8 cellular contexts compared by ENCODE assay signal in genomic region chr19:15194938-15195337, GRCh38. TPM values are rescaled to one million over a fixed set of nuclear protein-coding genes. Genes with fewer than 3 reads are reported as not detected.
DNase-seq lines count a peak whose midpoint lies in the region; FAIRE-seq and TF ChIP-seq lines count a peak whose summit lies in the region.

No MANE protein-coding gene starts in this region.

- intact Hi-C loops in esophagus squamous epithelium (cut with DNase I) (no loop called here), transverse colon (cut with DNase I; ENCODE audit: low total_unique reads) (no loop called here)

- no peak overlapping the region for H3K9ac ChIP-seq in neural cell (ENCODE audit: low read length)

- H3K4me1 ChIP-seq in esophagus squamous epithelium = peaks cover 27 to 68% (median 31%) of the 10 kb centered on the region in 3 donors
- peaks cover 6 to 30% (median 16%) of the 10 kb centered on the region in 4 donors for H3K4me1 ChIP-seq in transverse colon

- in situ Hi-C loops in transverse colon (cut with MboI; ENCODE audit: low pct_ligation_motif_present in 1 of 4, low pct_unique_long_range_greater_than_20kb in 1 of 4, low sequenced_read_pairs in 3 of 4) = no loop called here

- H3K4me2 ChIP-seq in neural cell (ENCODE audit: low read length) = no peak overlapping the region

- no peaks in the 10 kb centered on the region for H3K9me3 ChIP-seq in esophagus squamous epithelium
- H3K9me3 ChIP-seq in neural cell (ENCODE audit: low read length) = no peaks in the 10 kb centered on the region
- no peaks in the 10 kb centered on the region for H3K9me3 ChIP-seq in transverse colon

- 41 to 44% methylated on average over 5 to 6 of the region's 6 CpGs for WGBS in esophagus squamous epithelium, 2 donors
- WGBS in transverse colon (ENCODE audit: low coverage in 1 of 2), 2 donors = 59% methylated on average over 6 of the region's 6 CpGs; no CpG with 5 or more reads in 1 of the 2 donors

- POLR2A ChIA-PET in HEK293T (lab: Yijun Ruan, JAX) = no interaction called here

- TF ChIP-seq CTCF in AG09309 (IDR thresholded peaks at IDR 0.05; ENCODE audit: control insufficient read depth, insufficient read depth, low read depth, low read length, missing control alignments) = no peak
- TF ChIP-seq CTCF in esophagus squamous epithelium (IDR thresholded peaks at IDR 0.05) = no peak
- no peak for TF ChIP-seq CTCF in neural cell (IDR thresholded peaks at IDR 0.05; ENCODE audit: poor library complexity, severe bottlenecking)
- no peak for TF ChIP-seq CTCF in transverse colon (IDR thresholded peaks at IDR 0.05)
- TF ChIP-seq CTCF in D721Med (IDR thresholded peaks at IDR 0.05; ENCODE audit: insufficient read depth, missing control alignments) = no peak

- H3K9me2 ChIP-seq in neural cell (ENCODE audit: insufficient read depth, low read length) = no peaks in the 10 kb centered on the region

- no peaks in the 10 kb centered on the region for H4K20me1 ChIP-seq in neural cell (ENCODE audit: insufficient read depth)

- TF ChIP-seq EP300 in neural cell (conservative IDR thresholded peaks at IDR 0.05; ENCODE audit: poor library complexity, severe bottlenecking) (no peak), transverse colon (IDR thresholded peaks at IDR 0.05; ENCODE audit: low read depth) (no peak)

- CTCF ChIA-PET in HEK293T (lab: Yijun Ruan, JAX) = interaction anchor here (0.5 to 1.6 kb wide), 4 partner anchors 8 to 594 kb away, joined by 3 to 4 read pairs (median 4); no protein-coding TSS in a partner anchor

- H3K36me3 ChIP-seq in esophagus squamous epithelium = peaks cover 6 to 53% (median 11%) of the 10 kb centered on the region in 3 donors
- H3K36me3 ChIP-seq in neural cell (ENCODE audit: insufficient read depth, low read length) = no peaks in the 10 kb centered on the region
- no peaks in the 10 kb centered on the region for H3K36me3 ChIP-seq in transverse colon

- DNase-seq in AG09309 (ENCODE audit: low read depth) (peak; percentile 32), MV-4-11 (lab: John Stamatoyannopoulos, UW) (peak; percentile 60), esophagus squamous epithelium (lab: John Stamatoyannopoulos, UW) (no peak), NCI-H2107 treated with DMSO at 0.1 percent for 48 hours (lab: John Stamatoyannopoulos, UW; ENCODE audit: unreplicated experiment) (no peak), HEK293T (ENCODE audit: extremely low spot score) (no peak), transverse colon (no peak), D721Med (ENCODE audit: insufficient read length, low spot score) (no peak)

- H3F3A ChIP-seq in neural cell (ENCODE audit: insufficient read depth, low read length, poor library complexity, severe bottlenecking) = no peaks in the 10 kb centered on the region

- FAIRE-seq in D721Med (lab: Jason Lieb, UNC) = no peak

- H3K79me2 ChIP-seq in neural cell (replicated peaks; ENCODE audit: insufficient read depth, low read length) = peaks cover 11% of the 10 kb centered on the region

- H3K27me3 ChIP-seq in esophagus squamous epithelium (peaks cover 0 to 65% (median 0%) of the 10 kb centered on the region in 4 donors), neural cell (ENCODE audit: insufficient read depth, low read depth, low read length) (no peaks in the 10 kb centered on the region), transverse colon (peaks cover 55% of the 10 kb centered on the region)

- TF ChIP-seq POLR2A in esophagus squamous epithelium (IDR thresholded peaks at IDR 0.05) = no peak
- no peak for TF ChIP-seq POLR2A in transverse colon (IDR thresholded peaks at IDR 0.05)

- no peak overlapping the region for H2AFZ ChIP-seq in neural cell (ENCODE audit: low read depth, low read length)

- H3K27ac ChIP-seq in esophagus squamous epithelium (peak overlapping the region; percentile 90 to 98 (median 94)), neural cell (ENCODE audit: low read length) (no peak overlapping the region), transverse colon (peak overlapping the region in 2 of 4 donors; percentile 9 to 14)

- H3K4me3 ChIP-seq in AG09309 (ENCODE audit: control insufficient read depth, low read depth, low read length) = peak overlapping the region; percentile 48
- peak overlapping the region; percentile 24 to 63 (median 44) for H3K4me3 ChIP-seq in esophagus squamous epithelium
- peak overlapping the region; percentile 59 for H3K4me3 ChIP-seq in neural cell (ENCODE audit: low read length)
- peak overlapping the region in 2 of 4 donors; percentile 40 to 47 for H3K4me3 ChIP-seq in transverse colon

- no peak for TF ChIP-seq RAD21 in neural cell (conservative IDR thresholded peaks at IDR 0.05)

TF ChIP-seq in neural cell, 6 proteins besides CTCF, POLR2A, EP300 and RAD21:
- no peak for TF ChIP-seq EZH2 (IDR thresholded peaks at IDR 0.05; ENCODE audit: borderline replicate concordance, insufficient read depth, low read length, poor library complexity, severe bottlenecking)
- TF ChIP-seq TAF1 (IDR thresholded peaks at IDR 0.05; ENCODE audit: low read depth) = no peak
- no peak for TF ChIP-seq MXI1 (conservative IDR thresholded peaks at IDR 0.05; ENCODE audit: poor library complexity, severe bottlenecking)
- TF ChIP-seq, protein P1, sequence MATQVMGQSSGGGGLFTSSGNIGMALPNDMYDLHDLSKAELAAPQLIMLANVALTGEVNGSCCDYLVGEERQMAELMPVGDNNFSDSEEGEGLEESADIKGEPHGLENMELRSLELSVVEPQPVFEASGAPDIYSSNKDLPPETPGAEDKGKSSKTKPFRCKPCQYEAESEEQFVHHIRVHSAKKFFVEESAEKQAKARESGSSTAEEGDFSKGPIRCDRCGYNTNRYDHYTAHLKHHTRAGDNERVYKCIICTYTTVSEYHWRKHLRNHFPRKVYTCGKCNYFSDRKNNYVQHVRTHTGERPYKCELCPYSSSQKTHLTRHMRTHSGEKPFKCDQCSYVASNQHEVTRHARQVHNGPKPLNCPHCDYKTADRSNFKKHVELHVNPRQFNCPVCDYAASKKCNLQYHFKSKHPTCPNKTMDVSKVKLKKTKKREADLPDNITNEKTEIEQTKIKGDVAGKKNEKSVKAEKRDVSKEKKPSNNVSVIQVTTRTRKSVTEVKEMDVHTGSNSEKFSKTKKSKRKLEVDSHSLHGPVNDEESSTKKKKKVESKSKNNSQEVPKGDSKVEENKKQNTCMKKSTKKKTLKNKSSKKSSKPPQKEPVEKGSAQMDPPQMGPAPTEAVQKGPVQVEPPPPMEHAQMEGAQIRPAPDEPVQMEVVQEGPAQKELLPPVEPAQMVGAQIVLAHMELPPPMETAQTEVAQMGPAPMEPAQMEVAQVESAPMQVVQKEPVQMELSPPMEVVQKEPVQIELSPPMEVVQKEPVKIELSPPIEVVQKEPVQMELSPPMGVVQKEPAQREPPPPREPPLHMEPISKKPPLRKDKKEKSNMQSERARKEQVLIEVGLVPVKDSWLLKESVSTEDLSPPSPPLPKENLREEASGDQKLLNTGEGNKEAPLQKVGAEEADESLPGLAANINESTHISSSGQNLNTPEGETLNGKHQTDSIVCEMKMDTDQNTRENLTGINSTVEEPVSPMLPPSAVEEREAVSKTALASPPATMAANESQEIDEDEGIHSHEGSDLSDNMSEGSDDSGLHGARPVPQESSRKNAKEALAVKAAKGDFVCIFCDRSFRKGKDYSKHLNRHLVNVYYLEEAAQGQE (IDR thresholded peaks at IDR 0.05; ENCODE audit: borderline replicate concordance) = no peak
- no peak for TF ChIP-seq POLR2AphosphoS5 (IDR thresholded peaks at IDR 0.05)
- no peak for TF ChIP-seq SMC3 (conservative IDR thresholded peaks at IDR 0.05; ENCODE audit: poor library complexity)

TF ChIP-seq in HEK293T, 16 proteins besides CTCF, POLR2A, EP300 and RAD21:
- no peak for TF ChIP-seq ZNF384 (IDR thresholded peaks at IDR 0.05)
- no peak for TF ChIP-seq FOXM1 (IDR thresholded peaks at IDR 0.05; ENCODE audit: borderline replicate concordance)
- no peak for TF ChIP-seq TARDBP (IDR thresholded peaks at IDR 0.05)
- TF ChIP-seq FOXK2 (IDR thresholded peaks at IDR 0.05) = no peak
- no peak for TF ChIP-seq HDGF (IDR thresholded peaks at IDR 0.05; ENCODE audit: borderline replicate concordance)
- TF ChIP-seq NFRKB (IDR thresholded peaks at IDR 0.05) = no peak
- TF ChIP-seq BHLHE40 (IDR thresholded peaks at IDR 0.05; ENCODE audit: borderline replicate concordance) = no peak

RNA-seq across cellular contexts. Expression of gene NOTCH3, which starts 5.9 kb away (rescaled TPM):
- total RNA-seq in esophagus squamous epithelium = 100 to 1,000 TPM in 3 of 4 donors, 10 to 100 TPM in 1; 95.6 to 278 (median 122) TPM
- 0.21 and 0.34 TPM in 2 replicates for polyA plus RNA-seq in neural cell
- polyA minus RNA-seq in neural cell = 1.5 and 1.7 TPM in 2 replicates
- 10 to 100 TPM in 1 of 4 donors, 1 to 10 TPM in 3; 2.2 to 16.3 (median 4.7) TPM for total RNA-seq in transverse colon

RNA-seq across cellular contexts. Expression of gene EPHX3, which starts 37.3 kb away (rescaled TPM):
- total RNA-seq in esophagus squamous epithelium (10 to 100 TPM; 18.7 to 93.0 (median 48.9) TPM), transverse colon (not detected)
- polyA plus RNA-seq in neural cell = not detected in 2 replicates
- polyA minus RNA-seq in neural cell = not detected in 2 replicates

Comparison
In these comparisons a context has a peak if more than half of its experiments do, and no peak if none do; other contexts are left out.
1. DNase-seq: peak in AG09309 (single experiment) and MV-4-11 (single experiment); none in esophagus squamous epithelium (single experiment), NCI-H2107 treated with DMSO at 0.1 percent for 48 hours (single experiment), HEK293T (single experiment), transverse colon (single experiment) and D721Med (single experiment).
2. RNA of gene NOTCH3, which starts 5.9 kb away (total RNA-seq): 95.6 to 278 TPM in esophagus squamous epithelium; 2.2 to 16.3 TPM in transverse colon; every median in the first group is over 4 times any median in the second.
3. RNA of gene EPHX3, which starts 37.3 kb away (total RNA-seq): 18.7 to 93.0 TPM in esophagus squamous epithelium; not detected in transverse colon; every median in the first group is over 10 times any median in the second.